Comparison of ENCODE assay signal across 8 cellular contexts in the genomic region with DNA sequence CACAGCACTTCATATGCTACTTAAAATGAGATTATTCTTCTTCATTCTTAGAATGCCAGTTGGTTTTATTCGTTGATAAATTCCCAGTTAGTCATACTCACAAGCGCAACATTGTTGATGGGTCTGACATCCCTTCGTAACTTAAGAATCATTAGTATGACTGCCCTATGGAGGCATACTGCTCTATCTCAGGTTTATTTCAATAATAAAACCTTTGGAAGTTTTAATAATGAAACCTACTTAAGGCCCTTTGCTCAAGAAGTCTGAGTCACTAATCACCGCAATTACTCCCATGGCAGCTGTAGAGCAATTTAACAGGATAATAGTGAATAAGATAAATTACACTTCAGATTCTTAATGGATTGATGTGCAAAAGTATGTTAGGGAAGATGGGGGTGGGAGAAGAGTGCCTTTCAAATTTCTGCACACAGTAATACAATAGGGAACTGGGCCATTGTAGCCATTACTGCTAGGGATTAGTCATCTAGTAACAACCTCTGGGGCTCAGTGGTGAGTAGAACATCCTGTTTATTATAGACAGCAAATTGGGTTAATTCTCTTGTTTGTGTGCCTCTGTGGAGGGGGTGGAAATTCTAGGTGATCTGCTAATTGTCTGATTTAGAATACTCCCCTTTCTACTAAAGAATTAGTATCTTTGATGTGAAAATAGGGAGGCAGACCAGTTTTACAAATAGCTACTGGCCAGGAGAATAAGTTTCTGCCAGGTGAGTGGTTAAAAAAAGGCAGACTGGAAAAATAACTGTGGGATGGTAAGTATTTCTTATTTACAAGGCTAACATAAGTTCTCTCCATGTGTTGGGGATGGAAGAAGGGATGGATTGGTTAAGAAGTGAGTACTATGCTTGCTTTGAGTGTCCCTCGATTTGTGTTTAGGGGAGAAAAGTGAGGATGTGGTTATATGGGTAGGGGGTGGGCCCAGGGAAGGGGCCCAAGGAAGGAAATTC.
A peak's percentile ranks its signal among the peaks of the same experiment; 100 is the strongest.
DNase-seq lines count a peak whose midpoint lies in the region; ATAC-seq, FAIRE-seq and TF ChIP-seq lines count a peak whose summit lies in the region.

No MANE protein-coding gene starts in this region.

- intact Hi-C loops in upper lobe of right lung (cut with DNase I): no loop called here

- H3K27me3 ChIP-seq in astrocyte (ENCODE audit: insufficient read depth, low read length): no peaks in the 10 kb centered on the region
- H3K27me3 ChIP-seq in upper lobe of right lung: no peaks in the 10 kb centered on the region

- H3K27ac ChIP-seq in astrocyte (ENCODE audit: low read depth, low read length) (peak overlapping the region; percentile 41), upper lobe of right lung (no peak overlapping the region)

- H3K79me2 ChIP-seq in astrocyte (ENCODE audit: insufficient read depth, low read length): no peaks in the 10 kb centered on the region

- no peaks in the 10 kb centered on the region for H4K20me1 ChIP-seq in astrocyte (ENCODE audit: insufficient read depth, low read length)

- H3K4me2 ChIP-seq in astrocyte (ENCODE audit: low read length): peak overlapping the region; percentile 67

- H3K27me3 Mint-ChIP-seq in astrocyte (ENCODE audit: low read depth, unreplicated experiment): no peaks in the 10 kb centered on the region

- H3K9me3 ChIP-seq in astrocyte (ENCODE audit: insufficient read depth, low read depth, low read length) (no peaks in the 10 kb centered on the region), upper lobe of right lung (no peaks in the 10 kb centered on the region)

- no peak overlapping the region for H3K4me3 Mint-ChIP-seq in astrocyte (ENCODE audit: unreplicated experiment)

- no peak overlapping the region for H3K9ac ChIP-seq in astrocyte (ENCODE audit: low read length)

- H3K4me1 Mint-ChIP-seq in astrocyte (ENCODE audit: low read depth, unreplicated experiment): peaks cover 22% of the 10 kb centered on the region

- no peak overlapping the region for H2AFZ ChIP-seq in astrocyte (ENCODE audit: low read depth, low read length)

- peak; percentile 93 for ATAC-seq in GM19467 (IDR thresholded peaks at IDR 0.05; ENCODE audit: unreplicated experiment)
- peak; percentile 95 for ATAC-seq in HG03439 (IDR thresholded peaks at IDR 0.05; ENCODE audit: unreplicated experiment)
- no peak for ATAC-seq in upper lobe of right lung

- no peaks in the 10 kb centered on the region for H3K36me3 ChIP-seq in astrocyte (ENCODE audit: insufficient read depth, low read length)
- H3K36me3 ChIP-seq in upper lobe of right lung: no peaks in the 10 kb centered on the region

- no peak for FAIRE-seq in astrocyte (lab: Jason Lieb, UNC)

- H3K9me3 Mint-ChIP-seq in astrocyte (ENCODE audit: unreplicated experiment): no peaks in the 10 kb centered on the region

- TF ChIP-seq CTCF in astrocyte (IDR thresholded peaks at IDR 0.05; ENCODE audit: insufficient read depth, low read depth, low read length) (no peak), upper lobe of right lung (IDR thresholded peaks at IDR 0.05) (no peak)

- no peak overlapping the region for H3K4me3 ChIP-seq in astrocyte (ENCODE audit: insufficient read depth, low read depth, low read length)
- no peak overlapping the region for H3K4me3 ChIP-seq in upper lobe of right lung

- H3K27ac Mint-ChIP-seq in astrocyte (ENCODE audit: unreplicated experiment): peak overlapping the region; percentile 8

- peaks cover 3% of the 10 kb centered on the region for H3K36me3 Mint-ChIP-seq in astrocyte (ENCODE audit: low read depth, unreplicated experiment)

- DNase-seq in Daoy (ENCODE audit: low read depth): peak; percentile 79
- DNase-seq in astrocyte (ENCODE audit: low read depth): peak; percentile 89
- no peak for DNase-seq in NCI-H2171 treated with DMSO at 0.1 percent for 48 hours (lab: John Stamatoyannopoulos, UW)
- DNase-seq in NCI-H2196 treated with DMSO at 0.1 percent for 48 hours (lab: John Stamatoyannopoulos, UW; ENCODE audit: unreplicated experiment): no peak
- no peak for DNase-seq in upper lobe of right lung
- no peak for DNase-seq in activated gamma-delta T cell (lab: John Stamatoyannopoulos, UW)

- H3K4me1 ChIP-seq in astrocyte (ENCODE audit: insufficient read depth, low read length) (peaks cover 12% of the 10 kb centered on the region), upper lobe of right lung (no peaks in the 10 kb centered on the region)

Comparison
In these comparisons a context has a peak if more than half of its experiments do, and no peak if none do; other contexts are left out.
1. DNase-seq: peak in Daoy (single experiment) and astrocyte (single experiment); none in NCI-H2171 treated with DMSO at 0.1 percent for 48 hours (single experiment), NCI-H2196 treated with DMSO at 0.1 percent for 48 hours (single experiment), upper lobe of right lung (single experiment) and activated gamma-delta T cell (single experiment).